17 cellular contexts compared by ENCODE assay signal in genomic region chr1:225597926-225598575, GRCh38. TPM values are rescaled to one million over a fixed set of nuclear protein-coding genes. Genes with fewer than 3 reads are reported as not detected.
DNase-seq lines count a peak whose midpoint lies in the region; ATAC-seq and TF ChIP-seq lines count a peak whose summit lies in the region.
"Had no signal": no experiment of that assay in that cellular context is flagged by ENCODE, and none has a peak within 500 bp of the region (broad histone marks: within the 10 kb centered on the region; RNA-seq: fewer than 3 reads in every experiment).

No MANE protein-coding gene starts in this region.

- H3K79me2 ChIP-seq in smooth muscle cell (ENCODE audit: low read depth): peaks cover 100% of the 10 kb centered on the region

- WGBS in smooth muscle cell (ENCODE audit: low lambda C conversion rate): 96% methylated on average over 2 of the region's 2 CpGs

- no peaks in the 10 kb centered on the region for H3K27me3 Mint-ChIP-seq in WTC11 (ENCODE audit: low read depth)

- DNase-seq in DMS53 (lab: John Stamatoyannopoulos, UW) (peak; percentile 21), DMS53 treated with DMSO at 0.1 percent for 48 hours (lab: John Stamatoyannopoulos, UW; ENCODE audit: unreplicated experiment) (no peak), WTC11 (ENCODE audit: low spot score) (no peak), fibroblast of villous mesenchyme (ENCODE audit: low read depth) (peak; percentile 49), smooth muscle cell (lab: John Stamatoyannopoulos, UW; ENCODE audit: unreplicated experiment) (no peak), NCI-H1694 (lab: John Stamatoyannopoulos, UW) (no peak), NCI-H524 treated with DMSO at 0.1 percent for 48 hours (lab: John Stamatoyannopoulos, UW) (no peak)
- DNase-seq: activated CD4-positive, alpha-beta T cell treated with anti-CD3 and anti-CD28 coated beads for 48 hours; activated naive CD8-positive, alpha-beta T cell treated with anti-CD3 and anti-CD28 coated beads for 36 hours; cerebellar nuclear complex; left ventricle myocardium superior; MV-4-11; naive thymus-derived CD4-positive, alpha-beta T cell; substantia nigra; T-helper 9 cell had no signal

- POLR2A ChIA-PET in WTC11 (lab: Charles Lee): no interaction called here

- peaks cover 25% of the 10 kb centered on the region for H3K9me3 Mint-ChIP-seq in WTC11

- peaks cover 4% of the 10 kb centered on the region for H3F3A ChIP-seq in smooth muscle cell (ENCODE audit: low read depth)

- ATAC-seq in WTC11: no peak
- no peak for ATAC-seq in GM18868 (IDR thresholded peaks at IDR 0.05; ENCODE audit: unreplicated experiment)
- ATAC-seq: left ventricle myocardium superior; naive thymus-derived CD4-positive, alpha-beta T cell had no signal

- no peaks in the 10 kb centered on the region for H3K27me3 ChIP-seq in smooth muscle cell (ENCODE audit: low read depth)

- peaks cover 40% of the 10 kb centered on the region for H3K4me1 Mint-ChIP-seq in WTC11
- H3K4me1 Mint-ChIP-seq: activated naive CD8-positive, alpha-beta T cell treated with anti-CD3 and anti-CD28 coated beads for 36 hours; naive thymus-derived CD4-positive, alpha-beta T cell had no signal

- H3K4me3 Mint-ChIP-seq in WTC11: no peak overlapping the region
- H3K4me3 Mint-ChIP-seq: activated naive CD8-positive, alpha-beta T cell treated with anti-CD3 and anti-CD28 coated beads for 36 hours; naive thymus-derived CD4-positive, alpha-beta T cell had no signal

- H2AFZ ChIP-seq in smooth muscle cell (ENCODE audit: low read depth): no peak overlapping the region

- peaks cover 25% of the 10 kb centered on the region for H3K4me1 ChIP-seq in smooth muscle cell (ENCODE audit: low read depth)

- H3K9ac ChIP-seq in smooth muscle cell (ENCODE audit: low read depth): no peak overlapping the region

- no peaks in the 10 kb centered on the region for H3K9me3 ChIP-seq in smooth muscle cell (replicated peaks; ENCODE audit: low read depth)

- TF ChIP-seq CTCF in WTC11 (IDR thresholded peaks at IDR 0.05) (no peak), fibroblast of villous mesenchyme (IDR thresholded peaks at IDR 0.05; ENCODE audit: insufficient read depth, low read depth, low read length) (no peak), smooth muscle cell (IDR thresholded peaks at IDR 0.05; ENCODE audit: borderline replicate concordance, insufficient read depth, poor library complexity, severe bottlenecking) (no peak)

- CTCF ChIA-PET in WTC11 (lab: Charles Lee): interaction anchor here (0.7 kb wide), 2 partner anchors 30 to 675 kb away, joined by 3 to 4 read pairs; no protein-coding TSS in a partner anchor

- peaks cover 26% of the 10 kb centered on the region for H3K36me3 Mint-ChIP-seq in WTC11
- H3K36me3 Mint-ChIP-seq: activated naive CD8-positive, alpha-beta T cell treated with anti-CD3 and anti-CD28 coated beads for 36 hours had no signal

- peaks cover 95% of the 10 kb centered on the region for H4K20me1 ChIP-seq in smooth muscle cell (ENCODE audit: low read depth)

- H3K4me2 ChIP-seq in smooth muscle cell: peak overlapping the region; percentile 34

- H3K4me3 ChIP-seq in fibroblast of villous mesenchyme (ENCODE audit: low read depth, low read length) (no peak overlapping the region), smooth muscle cell (no peak overlapping the region)

- no peaks in the 10 kb centered on the region for H3K36me3 ChIP-seq in smooth muscle cell (ENCODE audit: low read depth)

- H3K27ac ChIP-seq in smooth muscle cell (ENCODE audit: low read depth): peak overlapping the region; percentile 55
- H3K27ac ChIP-seq: 22Rv1 had no signal

- H3K27ac Mint-ChIP-seq in WTC11: peak overlapping the region; percentile 63; the same call in 1 of the 2 replicates
- H3K27ac Mint-ChIP-seq: activated naive CD8-positive, alpha-beta T cell treated with anti-CD3 and anti-CD28 coated beads for 36 hours; naive thymus-derived CD4-positive, alpha-beta T cell had no signal

TF ChIP-seq in WTC11, 78 proteins besides CTCF, POLR2A, EP300 and RAD21:
- TF ChIP-seq IRF2 (CRISPR knock-in tag; IDR thresholded peaks at IDR 0.05; ENCODE audit: borderline replicate concordance, low read depth) (no peak), HMGXB4 (CRISPR knock-in tag; IDR thresholded peaks at IDR 0.05) (no peak), GRHL2 (CRISPR knock-in tag; IDR thresholded peaks at IDR 0.05; ENCODE audit: insufficient replicate concordance, severe bottlenecking) (no peak), KAT7 (CRISPR knock-in tag; IDR thresholded peaks at IDR 0.05; ENCODE audit: borderline replicate concordance) (no peak)

RNA-seq across cellular contexts. Expression of gene ENAH, which starts 54.9 kb away (rescaled TPM):
- total RNA-seq in WTC11 (2021): 223 to 229 TPM (median 227 TPM) in 3 replicates
- total RNA-seq in fibroblast of villous mesenchyme: 126 and 135 TPM in 2 replicates
- total RNA-seq in smooth muscle cell: 147 and 170 TPM in 2 replicates
- polyA plus RNA-seq in smooth muscle cell: 39.3 and 70.5 TPM in 2 replicates
- polyA plus RNA-seq: naive thymus-derived CD4-positive, alpha-beta T cell had no signal

Comparison
In these comparisons a context has a peak if more than half of its experiments do, and no peak if none do; other contexts are left out.
1. DNase-seq: peak in DMS53 (single experiment) and fibroblast of villous mesenchyme (single experiment); none in DMS53 treated with DMSO at 0.1 percent for 48 hours (single experiment), WTC11 (single experiment), smooth muscle cell (single experiment), NCI-H1694 (single experiment) and NCI-H524 treated with DMSO at 0.1 percent for 48 hours (single experiment).